16 cellular contexts compared by ENCODE assay signal in genomic region chr21:38944903-38945302, GRCh38.
"Had no signal": no experiment of that assay in that cellular context is flagged by ENCODE, and none has a peak within 500 bp of the region (broad histone marks: within the 10 kb centered on the region; RNA-seq: fewer than 3 reads in every experiment).

No MANE protein-coding gene starts in this region.

- H3K9me3 Mint-ChIP-seq: activated naive CD4-positive, alpha-beta T cell treated with anti-CD3 and anti-CD28 coated beads, Interleukin-2, amount 10 ng/mL, durations not matched to agents 7 days and 5 days had no signal

- DNase-seq: activated CD4-positive, alpha-beta T cell treated with anti-CD3 and anti-CD28 coated beads for 48 hours; activated CD8-positive, alpha-beta memory T cell treated with anti-CD3 and anti-CD28 coated beads for 24 hours; activated naive CD4-positive, alpha-beta T cell treated with anti-CD3 and anti-CD28 coated beads, Interleukin-2, amount 10 ng/mL, durations not matched to agents 7 days and 5 days; adrenal gland; body of pancreas; dermis blood vessel endothelial cell; islet precursor cell; left lung; stimulated activated naive B cell treated with anti-CD40 and anti-IgM and Interleukin-4, amounts not matched to agents 10 μg/mL and 1 μg/mL and 100 μg/mL, for 72 hours; T-cell; T1000; transverse colon had no signal

- H3K4me1 ChIP-seq: adrenal gland, left lung, right atrium auricular region had no signal

- H3K27ac ChIP-seq: adrenal gland, body of pancreas, left lung, right atrium auricular region, SK-N-MC had no signal

- H3K4me3 ChIP-seq: adrenal gland, body of pancreas, left lung, right atrium auricular region, SK-N-MC, smooth muscle cell, transverse colon had no signal

- H3K27ac Mint-ChIP-seq: activated naive CD4-positive, alpha-beta T cell treated with anti-CD3 and anti-CD28 coated beads, Interleukin-2, amount 10 ng/mL, durations not matched to agents 7 days and 5 days; memory B cell; T-cell had no signal

- H3K27me3 Mint-ChIP-seq: stimulated activated naive B cell treated with anti-CD40 and anti-IgM and Interleukin-4, amounts not matched to agents 10 μg/mL and 1 μg/mL and 100 μg/mL, for 72 hours had no signal

- H3K36me3 Mint-ChIP-seq: activated naive CD4-positive, alpha-beta T cell treated with anti-CD3 and anti-CD28 coated beads, Interleukin-2, amount 10 ng/mL, durations not matched to agents 7 days and 5 days; memory B cell; stimulated activated naive B cell treated with anti-CD40 and anti-IgM and Interleukin-4, amounts not matched to agents 10 μg/mL and 1 μg/mL and 100 μg/mL, for 72 hours; T-cell had no signal

- H3K9me3 ChIP-seq: adrenal gland, body of pancreas, right atrium auricular region had no signal

- ATAC-seq: body of pancreas; left lung; stimulated activated naive B cell treated with anti-CD40 and anti-IgM and Interleukin-4, amounts not matched to agents 10 μg/mL and 1 μg/mL and 100 μg/mL, for 72 hours; T-cell had no signal

- H3K4me3 Mint-ChIP-seq: activated naive CD4-positive, alpha-beta T cell treated with anti-CD3 and anti-CD28 coated beads, Interleukin-2, amount 10 ng/mL, durations not matched to agents 7 days and 5 days; memory B cell; stimulated activated naive B cell treated with anti-CD40 and anti-IgM and Interleukin-4, amounts not matched to agents 10 μg/mL and 1 μg/mL and 100 μg/mL, for 72 hours; T-cell had no signal

- H3K4me1 Mint-ChIP-seq: activated naive CD4-positive, alpha-beta T cell treated with anti-CD3 and anti-CD28 coated beads, Interleukin-2, amount 10 ng/mL, durations not matched to agents 7 days and 5 days; memory B cell; stimulated activated naive B cell treated with anti-CD40 and anti-IgM and Interleukin-4, amounts not matched to agents 10 μg/mL and 1 μg/mL and 100 μg/mL, for 72 hours; T-cell had no signal

- H3K36me3 ChIP-seq: adrenal gland, left lung, right atrium auricular region, transverse colon had no signal

- H3K27me3 ChIP-seq: body of pancreas, left lung, right atrium auricular region, transverse colon had no signal
